ENCODE assay signal across 8 cellular contexts in the genomic region with DNA sequence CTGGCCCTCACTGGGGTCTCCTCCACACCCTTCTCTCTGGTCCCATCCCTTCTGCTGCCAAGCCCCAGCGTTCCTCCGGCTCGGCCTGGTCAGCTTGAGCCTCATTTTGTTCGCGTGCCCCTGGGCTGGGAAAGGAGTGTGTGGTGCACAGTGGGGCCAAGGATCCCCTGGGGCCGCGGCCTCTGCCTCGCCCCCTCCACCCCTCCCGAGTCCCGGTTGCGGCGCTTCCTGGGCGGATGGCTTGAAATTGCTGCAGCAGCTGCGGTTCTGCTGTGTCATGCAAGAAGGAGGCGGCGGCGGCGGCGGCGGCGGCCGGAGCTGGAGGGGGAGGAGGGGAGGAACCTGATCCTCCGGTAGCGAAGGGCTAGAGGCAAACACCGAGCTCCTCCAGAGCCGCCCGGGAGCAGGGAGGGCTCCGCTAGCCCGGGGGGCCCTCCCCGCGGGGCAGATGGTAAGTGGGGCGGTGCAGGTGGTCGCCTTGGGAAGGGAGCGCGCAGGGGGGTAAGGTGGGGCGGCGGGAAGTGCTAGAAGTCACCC.
DNase-seq lines count a peak whose midpoint lies in the region; ATAC-seq and TF ChIP-seq lines count a peak whose summit lies in the region.

No MANE protein-coding gene starts in this region.

- DNase-seq in EL (peak; percentile 80), NCI-H460 (ENCODE audit: extremely low read depth, low read depth) (peak; percentile 90), dorsolateral prefrontal cortex (peak; percentile 40 to 80 (median 55)), lower leg skin (ENCODE audit: low spot score in 2 of 2) (peak; percentile 64 to 95)
- DNase-seq in activated CD4-positive, alpha-beta T cell treated with anti-CD3 and anti-CD28 coated beads, Interleukin-2, amount 50 U/mL, for 4 hours: peak; percentile 56 to 65
- DNase-seq in stimulated activated CD4-positive, alpha-beta T cell treated with anti-CD3 and anti-CD28 coated beads, Interleukin-4, amount 100 ng/mL, for 4 hours: peak; percentile 70 to 72

- peak overlapping the region; percentile 68 to 100 (median 100) for H3K27ac ChIP-seq in dorsolateral prefrontal cortex

- intact Hi-C loops in dorsolateral prefrontal cortex (cut with DNase I) (loop anchor here (2.0 to 10.0 kb wide), 9 partner anchors 38 to 402 kb away; a partner anchor contains a TSS), lower leg skin (cut with DNase I; ENCODE audit: low total_unique reads) (no loop called here)

- H3K4me3 ChIP-seq in dorsolateral prefrontal cortex: peak overlapping the region; percentile 66 to 100 (median 99)
- peak overlapping the region; percentile 60 for H3K4me3 ChIP-seq in lower leg skin (ENCODE audit: low read depth, poor library complexity, severe bottlenecking)

- TF ChIP-seq POLR2A in lower leg skin (IDR thresholded peaks at IDR 0.05): no peak

- TF ChIP-seq CTCF in dorsolateral prefrontal cortex (IDR thresholded peaks at IDR 0.05 in 54 of 56, conservative IDR thresholded peaks at IDR 0.05 in 2 of 56; ENCODE audit: low read depth in 1 of 56, partially characterized antibody in 56 of 56) (no peak), lower leg skin (IDR thresholded peaks at IDR 0.05) (no peak)

- WGBS in lower leg skin, 2 donors: 0 to 1% methylated on average over 21 to 29 of the region's 37 CpGs

- ATAC-seq in HG02610 (IDR thresholded peaks at IDR 0.05; ENCODE audit: unreplicated experiment) (peak; percentile 26), GM18519 (IDR thresholded peaks at IDR 0.05; ENCODE audit: low FRiP score, unreplicated experiment) (no peak)

- no peaks in the 10 kb centered on the region for H3K27me3 ChIP-seq in dorsolateral prefrontal cortex
